2 cellular contexts compared by ENCODE assay signal in the genomic region with DNA sequence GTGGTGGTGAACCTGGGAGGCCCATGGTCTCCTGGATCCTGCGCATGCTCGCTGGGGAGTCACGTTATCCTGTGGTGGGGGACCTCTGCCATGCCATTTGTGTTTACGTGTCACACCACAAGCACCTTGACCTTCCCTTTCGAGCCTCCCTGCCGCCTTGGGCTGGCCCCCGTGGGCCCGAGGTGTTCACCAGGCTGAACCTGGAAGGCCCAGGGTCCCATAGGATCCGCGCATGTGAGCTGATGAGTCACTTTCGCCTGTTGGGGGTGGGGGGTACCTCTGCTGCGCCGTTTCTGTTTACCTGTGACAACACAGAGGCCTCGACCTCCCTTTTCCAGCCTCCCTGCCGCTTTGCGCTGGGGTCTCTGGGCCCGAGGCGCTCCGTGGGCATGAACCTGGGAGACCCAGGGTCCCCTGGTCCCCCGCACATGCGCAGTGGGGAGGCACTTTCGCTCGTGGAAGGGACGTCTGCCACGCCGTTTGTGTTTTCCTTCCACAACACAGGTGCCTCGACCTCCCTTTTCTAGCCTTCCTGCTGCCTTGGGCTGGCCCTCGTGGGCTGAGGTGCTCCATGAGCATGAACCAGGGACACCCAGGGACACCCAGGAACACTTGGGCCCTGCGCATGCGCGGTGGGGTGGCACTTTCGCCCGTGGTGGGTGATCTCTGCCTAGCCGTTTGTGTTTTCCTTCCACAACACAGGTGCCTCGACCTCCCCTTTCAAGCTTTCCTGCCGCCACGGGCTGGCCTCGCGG.
TF ChIP-seq lines count a peak whose summit lies in the region.

No MANE protein-coding gene starts in this region.

TF ChIP-seq in HEK293, 187 proteins besides CTCF, POLR2A, EP300 and RAD21:
- TF ChIP-seq GLIS1 (tag by site-specific recombination; IDR thresholded peaks at IDR 0.05) = peak; percentile 69
- TF ChIP-seq REST (tag by site-specific recombination; IDR thresholded peaks at IDR 0.05) = no peak
TF ChIP-seq in HEK293: peak in this region for 1.

TF ChIP-seq in K562, 482 proteins besides CTCF, POLR2A, EP300 and RAD21 (continues in another document):
- TF ChIP-seq FOS (IDR thresholded peaks at IDR 0.05; ENCODE audit: extremely low read depth, insufficient read length) (no peak), ZNF311 (CRISPR knock-in tag; IDR thresholded peaks at IDR 0.05) (no peak), ZBTB5 (IDR thresholded peaks at IDR 0.05) (no peak), RBM15 (IDR thresholded peaks at IDR 0.05; ENCODE audit: insufficient read depth, low read length) (no peak), POLR2AphosphoS5 (IDR thresholded peaks at IDR 0.05; ENCODE audit: control insufficient read depth, insufficient read depth, low read depth, low read length) (no peak), SPI1 (IDR thresholded peaks at IDR 0.05; ENCODE audit: borderline replicate concordance, low read depth, low read length) (no peak), DEAF1 (CRISPR knock-in tag; IDR thresholded peaks at IDR 0.05) (no peak), POLR2G (IDR thresholded peaks at IDR 0.05; ENCODE audit: low read depth, low read length) (peak; percentile 49), CCAR2 (IDR thresholded peaks at IDR 0.05; ENCODE audit: low read depth, low read length) (no peak), ELF2 (CRISPR knock-in tag; IDR thresholded peaks at IDR 0.05) (no peak), ZNF318 (IDR thresholded peaks at IDR 0.05; ENCODE audit: borderline replicate concordance in 1 of 2, low read depth in 1 of 2) (no peak), GATAD2A (IDR thresholded peaks at IDR 0.05) (no peak), CBFA2T2 (conservative IDR thresholded peaks at IDR 0.05) (no peak), FOSL1 (tag; conservative IDR thresholded peaks at IDR 0.05) (0 out of 2 replicates have a peak, but pooled peaks have one; percentile 16), RBFOX2 (IDR thresholded peaks at IDR 0.05; ENCODE audit: low read depth, low read length) (peak; percentile 42), ZNF324 (CRISPR knock-in tag; IDR thresholded peaks at IDR 0.05) (no peak), SP1 (CRISPR knock-in tag; IDR thresholded peaks at IDR 0.05) (no peak), NCOA4 (IDR thresholded peaks at IDR 0.05; ENCODE audit: partially characterized antibody) (no peak), ZFX (CRISPR knock-in tag; IDR thresholded peaks at IDR 0.05) (peak; percentile 64), GMEB1 (CRISPR knock-in tag; IDR thresholded peaks at IDR 0.05) (no peak), U2AF2 (optimal IDR thresholded peaks at IDR 0.05; ENCODE audit: low read depth, low read length) (no peak), TEAD2 (tag; IDR thresholded peaks at IDR 0.05) (no peak), SAFB (IDR thresholded peaks at IDR 0.05; ENCODE audit: borderline replicate concordance, low read depth, low read length) (peak; percentile 59; the same call in 1 of the 2 replicates), NRF1 (conservative IDR thresholded peaks at IDR 0.05 in 1 of 2, IDR thresholded peaks at IDR 0.05 in 1 of 2) (peak; percentile 95), SREBF2 (CRISPR knock-in tag; IDR thresholded peaks at IDR 0.05) (no peak), JUN (IDR thresholded peaks at IDR 0.05; ENCODE audit: borderline replicate concordance, low read depth, low read length) (no peak), JUN (CRISPR knock-in tag; IDR thresholded peaks at IDR 0.05; ENCODE audit: borderline replicate concordance) (no peak), TCF3 (CRISPR knock-in tag; IDR thresholded peaks at IDR 0.05) (no peak), BCL6 (CRISPR knock-in tag; IDR thresholded peaks at IDR 0.05) (no peak), ARNT (IDR thresholded peaks at IDR 0.05) (no peak), RBM25 (IDR thresholded peaks at IDR 0.05; ENCODE audit: low read depth, low read length, severe bottlenecking) (no peak), RUNX1 (IDR thresholded peaks at IDR 0.05; ENCODE audit: low read depth) (no peak)
- TF ChIP-seq, protein P1, sequence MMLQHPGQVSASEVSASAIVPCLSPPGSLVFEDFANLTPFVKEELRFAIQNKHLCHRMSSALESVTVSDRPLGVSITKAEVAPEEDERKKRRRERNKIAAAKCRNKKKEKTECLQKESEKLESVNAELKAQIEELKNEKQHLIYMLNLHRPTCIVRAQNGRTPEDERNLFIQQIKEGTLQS (IDR thresholded peaks at IDR 0.05) = peak; percentile 76
- TF ChIP-seq, protein P1 (CRISPR knock-in tag; conservative IDR thresholded peaks at IDR 0.05) = no peak
- TF ChIP-seq, protein P2, sequence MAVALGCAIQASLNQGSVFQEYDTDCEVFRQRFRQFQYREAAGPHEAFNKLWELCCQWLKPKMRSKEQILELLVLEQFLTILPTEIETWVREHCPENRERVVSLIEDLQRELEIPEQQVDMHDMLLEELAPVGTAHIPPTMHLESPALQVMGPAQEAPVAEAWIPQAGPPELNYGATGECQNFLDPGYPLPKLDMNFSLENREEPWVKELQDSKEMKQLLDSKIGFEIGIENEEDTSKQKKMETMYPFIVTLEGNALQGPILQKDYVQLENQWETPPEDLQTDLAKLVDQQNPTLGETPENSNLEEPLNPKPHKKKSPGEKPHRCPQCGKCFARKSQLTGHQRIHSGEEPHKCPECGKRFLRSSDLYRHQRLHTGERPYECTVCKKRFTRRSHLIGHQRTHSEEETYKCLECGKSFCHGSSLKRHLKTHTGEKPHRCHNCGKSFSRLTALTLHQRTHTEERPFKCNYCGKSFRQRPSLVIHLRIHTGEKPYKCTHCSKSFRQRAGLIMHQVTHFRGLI (CRISPR knock-in tag; IDR thresholded peaks at IDR 0.05) = no peak
- TF ChIP-seq, protein P3, sequence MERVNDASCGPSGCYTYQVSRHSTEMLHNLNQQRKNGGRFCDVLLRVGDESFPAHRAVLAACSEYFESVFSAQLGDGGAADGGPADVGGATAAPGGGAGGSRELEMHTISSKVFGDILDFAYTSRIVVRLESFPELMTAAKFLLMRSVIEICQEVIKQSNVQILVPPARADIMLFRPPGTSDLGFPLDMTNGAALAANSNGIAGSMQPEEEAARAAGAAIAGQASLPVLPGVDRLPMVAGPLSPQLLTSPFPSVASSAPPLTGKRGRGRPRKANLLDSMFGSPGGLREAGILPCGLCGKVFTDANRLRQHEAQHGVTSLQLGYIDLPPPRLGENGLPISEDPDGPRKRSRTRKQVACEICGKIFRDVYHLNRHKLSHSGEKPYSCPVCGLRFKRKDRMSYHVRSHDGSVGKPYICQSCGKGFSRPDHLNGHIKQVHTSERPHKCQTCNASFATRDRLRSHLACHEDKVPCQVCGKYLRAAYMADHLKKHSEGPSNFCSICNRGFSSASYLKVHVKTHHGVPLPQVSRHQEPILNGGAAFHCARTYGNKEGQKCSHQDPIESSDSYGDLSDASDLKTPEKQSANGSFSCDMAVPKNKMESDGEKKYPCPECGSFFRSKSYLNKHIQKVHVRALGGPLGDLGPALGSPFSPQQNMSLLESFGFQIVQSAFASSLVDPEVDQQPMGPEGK (CRISPR knock-in tag; IDR thresholded peaks at IDR 0.05; ENCODE audit: borderline replicate concordance) = no peak
- TF ChIP-seq, protein P4, sequence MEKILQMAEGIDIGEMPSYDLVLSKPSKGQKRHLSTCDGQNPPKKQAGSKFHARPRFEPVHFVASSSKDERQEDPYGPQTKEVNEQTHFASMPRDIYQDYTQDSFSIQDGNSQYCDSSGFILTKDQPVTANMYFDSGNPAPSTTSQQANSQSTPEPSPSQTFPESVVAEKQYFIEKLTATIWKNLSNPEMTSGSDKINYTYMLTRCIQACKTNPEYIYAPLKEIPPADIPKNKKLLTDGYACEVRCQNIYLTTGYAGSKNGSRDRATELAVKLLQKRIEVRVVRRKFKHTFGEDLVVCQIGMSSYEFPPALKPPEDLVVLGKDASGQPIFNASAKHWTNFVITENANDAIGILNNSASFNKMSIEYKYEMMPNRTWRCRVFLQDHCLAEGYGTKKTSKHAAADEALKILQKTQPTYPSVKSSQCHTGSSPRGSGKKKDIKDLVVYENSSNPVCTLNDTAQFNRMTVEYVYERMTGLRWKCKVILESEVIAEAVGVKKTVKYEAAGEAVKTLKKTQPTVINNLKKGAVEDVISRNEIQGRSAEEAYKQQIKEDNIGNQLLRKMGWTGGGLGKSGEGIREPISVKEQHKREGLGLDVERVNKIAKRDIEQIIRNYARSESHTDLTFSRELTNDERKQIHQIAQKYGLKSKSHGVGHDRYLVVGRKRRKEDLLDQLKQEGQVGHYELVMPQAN (IDR thresholded peaks at IDR 0.05; ENCODE audit: borderline replicate concordance) = no peak
